21 cellular contexts compared by ENCODE assay signal in the genomic region with DNA sequence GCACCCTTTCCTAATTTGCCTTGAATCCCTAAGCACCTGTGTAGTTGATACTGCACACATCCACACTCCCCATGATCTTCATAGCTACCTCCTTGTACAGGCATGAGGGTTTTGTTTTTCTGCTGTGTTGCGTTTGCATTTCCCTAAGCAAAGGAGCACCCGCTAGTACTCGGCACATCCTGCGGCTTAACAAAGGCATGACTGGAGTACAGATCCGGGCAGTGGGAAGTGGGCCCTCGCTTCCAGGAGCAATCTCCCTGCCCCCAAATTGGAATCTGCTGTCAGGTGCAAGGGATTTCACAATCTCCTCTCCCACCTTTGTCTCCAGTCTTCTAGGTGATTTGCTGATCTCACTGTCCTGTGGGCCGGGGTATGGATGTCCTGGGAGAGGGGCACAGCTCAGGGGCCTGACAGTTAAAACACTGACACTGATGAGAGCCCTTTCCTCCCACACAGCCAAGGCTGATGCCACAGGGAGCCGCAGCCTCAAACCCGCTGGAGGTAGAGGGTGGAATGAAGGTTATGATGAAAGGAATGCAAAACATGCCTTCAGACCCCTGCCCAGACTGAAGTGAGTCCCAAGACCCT.
"Had no signal": no experiment of that assay in that cellular context is flagged by ENCODE, and none has a peak within 500 bp of the region (broad histone marks: within the 10 kb centered on the region; RNA-seq: fewer than 3 reads in every experiment).

No MANE protein-coding gene starts in this region.

- H3K27me3 ChIP-seq: brain microvascular endothelial cell, colonic mucosa, tibial artery had no signal

- H3K27ac ChIP-seq: brain microvascular endothelial cell, colonic mucosa, left ventricle myocardium inferior, tibial artery had no signal

- H3K9me3 Mint-ChIP-seq: central memory CD8-positive, alpha-beta T cell; naive thymus-derived CD4-positive, alpha-beta T cell had no signal

- ATAC-seq: activated CD4-positive, CD25-positive, alpha-beta regulatory T cell treated with anti-CD3 and anti-CD28 coated beads, Interleukin-2, amount 50 U/mL, for 24 hours; esophagus mucosa; naive thymus-derived CD4-positive, alpha-beta T cell had no signal

- H3K36me3 Mint-ChIP-seq: naive thymus-derived CD4-positive, alpha-beta T cell had no signal

- DNase-seq: activated CD8-positive, alpha-beta memory T cell treated with anti-CD3 and anti-CD28 coated beads for 24 hours; activated CD8-positive, alpha-beta memory T cell treated with anti-CD3 and anti-CD28 coated beads, Interleukin-2, amount 50 U/mL, for 48 hours; activated effector memory CD4-positive, alpha-beta T cell treated with anti-CD3 and anti-CD28 coated beads, Interleukin-2, amount 50 U/mL, for 16 hours; activated naive CD4-positive, alpha-beta T cell treated with anti-CD3 and anti-CD28 coated beads, Interleukin-2, amount 50 U/mL, for 16 hours; activated T-cell treated with anti-CD3 and anti-CD28 coated beads, Interleukin-2, amount 50 U/mL, for 48 hours; aorta; brain microvascular endothelial cell; colonic mucosa; left ventricle myocardium inferior; mammary epithelial cell; naive thymus-derived CD4-positive, alpha-beta T cell; nucleus accumbens; posterior cingulate gyrus; stimulated activated naive CD4-positive, alpha-beta T cell; substantia nigra; tibial artery had no signal

- H3K4me1 Mint-ChIP-seq: central memory CD8-positive, alpha-beta T cell had no signal

- H3K27ac Mint-ChIP-seq: naive thymus-derived CD4-positive, alpha-beta T cell had no signal

- H3K9me3 ChIP-seq: colonic mucosa, left ventricle myocardium inferior, tibial artery had no signal

- H3K4me3 ChIP-seq: colonic mucosa, left ventricle myocardium inferior, tibial artery had no signal

- H3K4me3 Mint-ChIP-seq: central memory CD8-positive, alpha-beta T cell; naive thymus-derived CD4-positive, alpha-beta T cell had no signal

- H3K4me1 ChIP-seq: colonic mucosa had no signal

- H3K36me3 ChIP-seq: brain microvascular endothelial cell, colonic mucosa, left ventricle myocardium inferior, tibial artery had no signal

- FAIRE-seq: endometrium, keratinocyte had no signal
